16 cellular contexts compared by ENCODE assay signal in genomic region chr2:138137949-138138348, GRCh38.
"Had no signal": no experiment of that assay in that cellular context is flagged by ENCODE, and none has a peak within 500 bp of the region (broad histone marks: within the 10 kb centered on the region; RNA-seq: fewer than 3 reads in every experiment).

No MANE protein-coding gene starts in this region.

- DNase-seq: effector memory CD4-positive, alpha-beta T cell; esophagus squamous epithelium; foreskin melanocyte; head of caudate nucleus; hippocampal formation; natural killer cell; posterior cingulate gyrus; stimulated activated CD4-positive, alpha-beta T cell treated with anti-CD3 and anti-CD28 coated beads, Interleukin-12 subunit alpha, Interleukin-12 subunit beta, amount 100 ng/mL, for 4 hours; stimulated activated CD4-positive, alpha-beta T cell treated with anti-CD3 and anti-CD28 coated beads, Interleukin-2, amount 100 ng/mL, for 48 hours; stimulated activated naive CD4-positive, alpha-beta T cell treated with Interleukin-2 at 50 U/mL for 16 hours; thyroid gland had no signal

- H3K36me3 ChIP-seq: esophagus squamous epithelium, suprapubic skin, thyroid gland had no signal

- H3K27me3 ChIP-seq: esophagus squamous epithelium, suprapubic skin, thyroid gland had no signal

- H3K4me1 ChIP-seq: esophagus squamous epithelium, suprapubic skin, thyroid gland had no signal

- H3K27ac ChIP-seq: epithelial cell of prostate, esophagus squamous epithelium, suprapubic skin, thyroid gland had no signal

- H3K4me3 ChIP-seq: esophagus squamous epithelium, suprapubic skin, thyroid gland had no signal

- H3K27ac Mint-ChIP-seq: natural killer cell, type B pancreatic cell had no signal

- ATAC-seq: natural killer cell, sciatic nerve had no signal

- H3K36me3 Mint-ChIP-seq: natural killer cell, type B pancreatic cell had no signal

- H3K4me1 Mint-ChIP-seq: natural killer cell, neural crest cell had no signal

- H3K4me3 Mint-ChIP-seq: natural killer cell, neural crest cell, type B pancreatic cell had no signal

- H3K9me3 ChIP-seq: esophagus squamous epithelium, suprapubic skin, thyroid gland had no signal

- H3K9me3 Mint-ChIP-seq: type B pancreatic cell had no signal

- H3K27me3 Mint-ChIP-seq: type B pancreatic cell had no signal
